Comparison of ENCODE assay signal across 10 cellular contexts in genomic region chr5:154967419-154968024, GRCh38. TPM values are rescaled to one million over a fixed set of nuclear protein-coding genes. Genes with fewer than 3 reads are reported as not detected.
DNase-seq lines count a peak whose midpoint lies in the region; ATAC-seq and TF ChIP-seq lines count a peak whose summit lies in the region.
"Had no signal": no experiment of that assay in that cellular context is flagged by ENCODE, and none has a peak within 500 bp of the region (broad histone marks: within the 10 kb centered on the region; RNA-seq: fewer than 3 reads in every experiment).

No MANE protein-coding gene starts in this region.

- TF ChIP-seq CTCF in CD4-positive, alpha-beta T cell (IDR thresholded peaks at IDR 0.05): peak; percentile 34
- TF ChIP-seq CTCF in HFFc6 (IDR thresholded peaks at IDR 0.05): peak; percentile 77
- TF ChIP-seq CTCF in astrocyte of the spinal cord (IDR thresholded peaks at IDR 0.05; ENCODE audit: low read depth, low read length): peak; percentile 62
- peak; percentile 19 to 50 (median 42) for TF ChIP-seq CTCF in right lobe of liver (IDR thresholded peaks at IDR 0.05)

- H3K9me3 Mint-ChIP-seq in CD4-positive, alpha-beta T cell: no peaks in the 10 kb centered on the region
- H3K9me3 Mint-ChIP-seq in HFFc6: no peaks in the 10 kb centered on the region
- H3K9me3 Mint-ChIP-seq in CD4-positive, alpha-beta memory T cell: no peaks in the 10 kb centered on the region

- H3K36me3 Mint-ChIP-seq in CD4-positive, alpha-beta T cell (ENCODE audit: low read depth): peaks cover 75% of the 10 kb centered on the region
- peaks cover 9% of the 10 kb centered on the region for H3K36me3 Mint-ChIP-seq in HFFc6 (ENCODE audit: low read depth)
- peaks cover 45 to 66% of the 10 kb centered on the region in 2 donors for H3K36me3 Mint-ChIP-seq in CD4-positive, alpha-beta memory T cell

- TF ChIP-seq POLR2A in right lobe of liver (IDR thresholded peaks at IDR 0.05): no peak

- in situ Hi-C loops in astrocyte of the spinal cord (cut with HindIII; ENCODE audit: low sequenced_read_pairs): no loop called here

- H3K4me1 ChIP-seq in right lobe of liver: no peaks in the 10 kb centered on the region
- H3K4me1 ChIP-seq in CD4-positive, alpha-beta memory T cell (ENCODE audit: insufficient read depth, low read length): no peaks in the 10 kb centered on the region

- H3K36me3 ChIP-seq in right lobe of liver: peaks cover 0 to 14% (median 6%) of the 10 kb centered on the region in 4 donors
- peaks cover 29% of the 10 kb centered on the region for H3K36me3 ChIP-seq in CD4-positive, alpha-beta memory T cell (ENCODE audit: insufficient read depth, low read length)

- intact Hi-C loops in CD4-positive, alpha-beta T cell (cut with DNase I, micrococcal nuclease): no loop called here
- intact Hi-C loops in right lobe of liver (cut with DNase I): no loop called here
- intact Hi-C loops in CD4-positive, alpha-beta memory T cell (cut with micrococcal nuclease): no loop called here
- intact Hi-C loops in posterior cingulate gyrus (cut with DNase I): no loop called here

- no peaks in the 10 kb centered on the region for H3K9me3 ChIP-seq in CD4-positive, alpha-beta T cell (ENCODE audit: control insufficient read depth, low read length)
- no peaks in the 10 kb centered on the region for H3K9me3 ChIP-seq in right lobe of liver
- no peaks in the 10 kb centered on the region for H3K9me3 ChIP-seq in CD4-positive, alpha-beta memory T cell (ENCODE audit: control insufficient read depth in 1 of 2, low read length in 2 of 2)

- no peak overlapping the region for H3K27ac Mint-ChIP-seq in CD4-positive, alpha-beta T cell
- H3K27ac Mint-ChIP-seq in HFFc6: no peak overlapping the region
- H3K27ac Mint-ChIP-seq in CD4-positive, alpha-beta memory T cell: no peak overlapping the region

- POLR2A ChIA-PET in CD4-positive, alpha-beta T cell (lab: Charles Lee): no interaction called here
- POLR2A ChIA-PET in CD4-positive, alpha-beta memory T cell (lab: Charles Lee; ENCODE audit: partially characterized antibody): no interaction called here

- H3K4me3 ChIP-seq in astrocyte of the spinal cord (ENCODE audit: low read depth, low read length): no peak overlapping the region
- H3K4me3 ChIP-seq in right lobe of liver: no peak overlapping the region
- H3K4me3 ChIP-seq in CD4-positive, alpha-beta memory T cell (ENCODE audit: low read length in 2 of 2): no peak overlapping the region

- CTCF ChIA-PET in CD4-positive, alpha-beta T cell (lab: Charles Lee): no interaction called here
- CTCF ChIA-PET in CD4-positive, alpha-beta memory T cell (lab: Charles Lee; ENCODE audit: partially characterized antibody): interaction anchor here (1.0 kb wide), 1 partner anchor 9 kb away, joined by 3 read pairs; no protein-coding TSS in a partner anchor

- no peaks in the 10 kb centered on the region for H3K4me1 Mint-ChIP-seq in CD4-positive, alpha-beta T cell (ENCODE audit: low read depth)
- H3K4me1 Mint-ChIP-seq in HFFc6 (ENCODE audit: low read depth): peaks cover 20% of the 10 kb centered on the region
- H3K4me1 Mint-ChIP-seq in CD4-positive, alpha-beta memory T cell: peaks cover 0 to 6% (median 2%) of the 10 kb centered on the region in 4 donors

- DNase-seq in CD4-positive, alpha-beta T cell: no peak
- peak; percentile 18 for DNase-seq in HFFc6
- DNase-seq in astrocyte of the spinal cord (ENCODE audit: low read depth, low spot score): peak; percentile 19
- no peak for DNase-seq in right lobe of liver
- no peak for DNase-seq in CD4-positive, alpha-beta memory T cell
- DNase-seq in RPMI8226: no peak
- no peak for DNase-seq in posterior cingulate gyrus
- DNase-seq: effector CD8-positive, alpha-beta T cell; stimulated activated CD4-positive, alpha-beta T cell treated with anti-CD3 and anti-CD28 coated beads, Interleukin-2, amount 100 ng/mL, for 48 hours had no signal

- 66% methylated on average over 5 of the region's 5 CpGs for WGBS in right lobe of liver (ENCODE audit: insufficient coverage, low coverage, low lambda C conversion rate, missing lambda C conversion rate)

- no peaks in the 10 kb centered on the region for H3K27me3 ChIP-seq in CD4-positive, alpha-beta T cell (ENCODE audit: control insufficient read depth, insufficient read depth, low read length)
- no peaks in the 10 kb centered on the region for H3K27me3 ChIP-seq in right lobe of liver
- no peaks in the 10 kb centered on the region for H3K27me3 ChIP-seq in CD4-positive, alpha-beta memory T cell (ENCODE audit: insufficient read depth, low read length)

- H3K27ac ChIP-seq in CD4-positive, alpha-beta T cell (ENCODE audit: low read depth, low read length): no peak overlapping the region
- H3K27ac ChIP-seq in right lobe of liver: peak overlapping the region in 1 of 3 donors; percentile 9
- H3K27ac ChIP-seq in CD4-positive, alpha-beta memory T cell (ENCODE audit: low read depth, low read length): no peak overlapping the region

- H3K4me3 Mint-ChIP-seq in CD4-positive, alpha-beta T cell: no peak overlapping the region
- no peak overlapping the region for H3K4me3 Mint-ChIP-seq in HFFc6
- H3K4me3 Mint-ChIP-seq in CD4-positive, alpha-beta memory T cell: no peak overlapping the region

- no peaks in the 10 kb centered on the region for H3K27me3 Mint-ChIP-seq in CD4-positive, alpha-beta T cell
- peaks cover 1% of the 10 kb centered on the region; the same call in 1 of the 2 replicates for H3K27me3 Mint-ChIP-seq in HFFc6 (ENCODE audit: insufficient read depth)
- no peaks in the 10 kb centered on the region for H3K27me3 Mint-ChIP-seq in CD4-positive, alpha-beta memory T cell

- ATAC-seq in CD4-positive, alpha-beta T cell (ENCODE audit: poor library complexity): no peak
- ATAC-seq in right lobe of liver: peak in 3 of 4 donors; percentile 29 to 34 (median 34)
- ATAC-seq in GM18907 (IDR thresholded peaks at IDR 0.05; ENCODE audit: unreplicated experiment): no peak

RNA-seq across cellular contexts. Expression of gene MRPL22, which starts 26.6 kb away (rescaled TPM):
- 10 to 100 TPM; 29.9 to 30.2 TPM for total RNA-seq in CD4-positive, alpha-beta T cell
- 10 to 100 TPM; 44.1 to 60.9 (median 57.7) TPM for total RNA-seq in HFFc6 (2021; fragmentation: NEBNext Ultra II Directional; extraction: Animal tissue kit (Norgen Biotek cat#: 25700))
- total RNA-seq in right lobe of liver: 10 to 100 TPM; 22.0 to 30.9 (median 26.4) TPM
- 10 to 100 TPM; 28.0 to 33.1 TPM for total RNA-seq in CD4-positive, alpha-beta memory T cell
- 100 to 1,000 TPM in 1 of 2 donors, 10 to 100 TPM in 1; 97.0 to 101 TPM for polyA plus RNA-seq in CD4-positive, alpha-beta memory T cell

RNA-seq across cellular contexts. Expression of gene GEMIN5, which starts 29.5 kb away (rescaled TPM):
- total RNA-seq in CD4-positive, alpha-beta T cell: 1 to 10 TPM; 2.7 to 3.7 TPM
- 10 to 100 TPM; 16.5 to 22.5 (median 17.6) TPM for total RNA-seq in HFFc6 (2021; fragmentation: NEBNext Ultra II Directional; extraction: Animal tissue kit (Norgen Biotek cat#: 25700))
- total RNA-seq in right lobe of liver: 10 to 100 TPM in 1 of 6 experiments, 1 to 10 TPM in 5; 5.7 to 11.3 (median 7.5) TPM
- total RNA-seq in CD4-positive, alpha-beta memory T cell: 10 to 100 TPM; 17.0 to 19.1 TPM
- polyA plus RNA-seq in CD4-positive, alpha-beta memory T cell: 10 to 100 TPM in 1 of 2 donors, 1 to 10 TPM in 1; 3.3 to 10.5 TPM

RNA-seq across cellular contexts. Expression of gene KIF4B, which starts 46.0 kb away (rescaled TPM):
- not detected for total RNA-seq in CD4-positive, alpha-beta T cell
- under 1 TPM; 0.05 to 0.21 (median 0.13) TPM for total RNA-seq in HFFc6 (2021; fragmentation: NEBNext Ultra II Directional; extraction: Animal tissue kit (Norgen Biotek cat#: 25700))
- total RNA-seq in right lobe of liver: not detected
- total RNA-seq in CD4-positive, alpha-beta memory T cell: not detected
- not detected for polyA plus RNA-seq in CD4-positive, alpha-beta memory T cell

Comparison
In these comparisons a context has a peak if more than half of its experiments do, and no peak if none do; other contexts are left out.
1. ATAC-seq: peak in right lobe of liver (3 of 4); none in CD4-positive, alpha-beta T cell (single experiment) and GM18907 (single experiment).
2. DNase-seq: peak in HFFc6 (single experiment) and astrocyte of the spinal cord (single experiment); none in CD4-positive, alpha-beta T cell (0 of 10), right lobe of liver (0 of 3), CD4-positive, alpha-beta memory T cell (0 of 5), RPMI8226 (single experiment) and posterior cingulate gyrus (0 of 10).
3. Peak in every context shown above with its lines, with median percentiles within 50 percentile points of each other: CTCF ChIP-seq.